10 cellular contexts compared by ENCODE assay signal in genomic region chr3:63976166-63976861, GRCh38. TPM values are rescaled to one million over a fixed set of nuclear protein-coding genes. Genes with fewer than 3 reads are reported as not detected.
DNase-seq lines count a peak whose midpoint lies in the region; ATAC-seq, FAIRE-seq and TF ChIP-seq lines count a peak whose summit lies in the region.
"Had no signal": no experiment of that assay in that cellular context is flagged by ENCODE, and none has a peak within 500 bp of the region (broad histone marks: within the 10 kb centered on the region; RNA-seq: fewer than 3 reads in every experiment).

No MANE protein-coding gene starts in this region.

- H3K9me1 ChIP-seq in K562 (ENCODE audit: control insufficient read depth, insufficient read depth, low read length): no peaks in the 10 kb centered on the region

- no peak for TF ChIP-seq POLR2A in A549 (IDR thresholded peaks at IDR 0.05; ENCODE audit: low read length)
- no peak for TF ChIP-seq POLR2A in K562 (conservative IDR thresholded peaks at IDR 0.05)
- TF ChIP-seq POLR2A in right lobe of liver (IDR thresholded peaks at IDR 0.05): no peak

- TF ChIP-seq CTCF in A549 (IDR thresholded peaks at IDR 0.05) (no peak), K562 (IDR thresholded peaks at IDR 0.05 in 2 of 3, conservative IDR thresholded peaks at IDR 0.05 in 1 of 3; ENCODE audit: insufficient read depth in 2 of 3, low read depth in 1 of 3, low read length in 3 of 3) (no peak), right lobe of liver (IDR thresholded peaks at IDR 0.05) (no peak)

- no peak overlapping the region for H3K9ac ChIP-seq in K562 (ENCODE audit: insufficient read depth in 1 of 2, low read depth in 2 of 2, low read length in 2 of 2)

- POLR2A ChIA-PET in A549 (lab: Yijun Ruan, JAX): no interaction called here
- POLR2A ChIA-PET in K562 (lab: Yijun Ruan, JAX): interaction anchor here (1.0 to 2.1 kb wide), 3 partner anchors 9 to 22 kb away, joined by 3 to 7 read pairs (median 3); no protein-coding TSS in a partner anchor

- TF ChIP-seq RAD21 in A549 (conservative IDR thresholded peaks at IDR 0.05 in 1 of 2, IDR thresholded peaks at IDR 0.05 in 1 of 2): no peak
- TF ChIP-seq RAD21 in K562 (CRISPR knock-in tag; conservative IDR thresholded peaks at IDR 0.05 in 1 of 2, IDR thresholded peaks at IDR 0.05 in 1 of 2): no peak

- no peak for DNase-seq in A549 (ENCODE audit: low read depth in 1 of 2, low spot score in 1 of 2)
- peak; percentile 12 for DNase-seq in HPDE6-E6E7 (ENCODE audit: extremely low spot score)
- DNase-seq in K562 (ENCODE audit: extremely low read depth in 1 of 4, low spot score in 3 of 4): no peak
- no peak for DNase-seq in right lobe of liver
- no peak for DNase-seq in NCI-H510A treated with DMSO at 0.1 percent for 48 hours (lab: John Stamatoyannopoulos, UW)
- DNase-seq in ureter (ENCODE audit: low spot score): no peak
- no peak for DNase-seq in caudate nucleus (lab: John Stamatoyannopoulos, UW)
- DNase-seq: GDM1; stimulated activated CD4-positive, alpha-beta T cell treated with anti-CD3 and anti-CD28 coated beads, Interleukin-1b, Interleukin-23, amount 100 ng/mL, for 48 hours had no signal

- FAIRE-seq in A549 (lab: Jason Lieb, UNC) (no peak), K562 (lab: Jason Lieb, UNC) (no peak)

- WGBS in A549 (ENCODE audit: missing lambda C conversion rate): 87% methylated on average over 4 of the region's 4 CpGs
- 93% methylated on average over 3 of the region's 4 CpGs for WGBS in K562 (ENCODE audit: insufficient coverage, low coverage, missing lambda C conversion rate)
- WGBS in right lobe of liver (ENCODE audit: insufficient coverage, low coverage, low lambda C conversion rate, missing lambda C conversion rate): 68% methylated on average over 4 of the region's 4 CpGs

- H3K9me3 ChIP-seq in A549 (no peaks in the 10 kb centered on the region), K562 (replicated peaks; ENCODE audit: control insufficient read depth, insufficient read depth, low read depth, low read length) (no peaks in the 10 kb centered on the region), right lobe of liver (no peaks in the 10 kb centered on the region)

- H3K4me3 ChIP-seq in A549 (no peak overlapping the region), K562 (no peak overlapping the region), right lobe of liver (no peak overlapping the region)

- intact Hi-C loops in K562 (cut with micrococcal nuclease) (no loop called here), right lobe of liver (cut with DNase I) (no loop called here)

- H3K79me2 ChIP-seq in K562 (ENCODE audit: control insufficient read depth, insufficient read depth, low read length): peaks cover 20% of the 10 kb centered on the region

- BruUV-seq in K562 (replicated peaks; lab: Mats Ljungman, UMichigan): no TSS peak

- in situ Hi-C loops in K562 (cut with MboI): no loop called here

- CTCF ChIA-PET in A549 (lab: Yijun Ruan, JAX): interaction anchor here (0.9 to 4.4 kb wide), 2 partner anchors 9 to 17 kb away, joined by 3 to 18 read pairs; no protein-coding TSS in a partner anchor
- CTCF ChIA-PET in K562 (lab: Yijun Ruan, JAX; ENCODE audit: low intra/inter-chr PET ratio): no interaction called here

- peaks cover 25% of the 10 kb centered on the region; the same call in 2 of the 3 replicates for H3K4me1 ChIP-seq in A549
- H3K4me1 ChIP-seq in K562 (replicated peaks in 1 of 2; ENCODE audit: control insufficient read depth in 2 of 2, insufficient read depth in 2 of 2, low read length in 2 of 2): no peaks in the 10 kb centered on the region; a peak in 1 of 5 replicates
- H3K4me1 ChIP-seq in right lobe of liver: peaks cover 0 to 68% (median 10%) of the 10 kb centered on the region in 4 donors

- H2AFZ ChIP-seq in K562 (ENCODE audit: low read depth, low read length): no peak overlapping the region

- no peaks in the 10 kb centered on the region for H3K27me3 ChIP-seq in K562 (ENCODE audit: control insufficient read depth in 2 of 2, insufficient read depth in 2 of 2, low read length in 2 of 2)
- H3K27me3 ChIP-seq in right lobe of liver: no peaks in the 10 kb centered on the region

- no peak for TF ChIP-seq EP300 in A549 (IDR thresholded peaks at IDR 0.05)
- TF ChIP-seq EP300 in K562 (IDR thresholded peaks at IDR 0.05; ENCODE audit: low read length): no peak

- peaks cover 20% of the 10 kb centered on the region for H3K36me3 ChIP-seq in K562 (ENCODE audit: control insufficient read depth, insufficient read depth, low read length)
- H3K36me3 ChIP-seq in right lobe of liver: peaks cover 0 to 7% (median 1%) of the 10 kb centered on the region in 4 donors

- H3K27ac ChIP-seq in A549: no peak overlapping the region; a peak in 1 of 6 replicates
- no peak overlapping the region for H3K27ac ChIP-seq in K562 (ENCODE audit: extremely low read depth, low read depth, low read length)
- H3K27ac ChIP-seq in right lobe of liver: peak overlapping the region in 1 of 3 donors; percentile 58
- no peak overlapping the region for H3K27ac ChIP-seq in caudate nucleus (ENCODE audit: low read depth, low read length)

- ATAC-seq in A549 (no peak), K562 (no peak), right lobe of liver (peak in 3 of 4 donors; percentile 19 to 56 (median 47)), HG02571 (IDR thresholded peaks at IDR 0.05; ENCODE audit: unreplicated experiment) (no peak)

- no peaks in the 10 kb centered on the region for H4K20me1 ChIP-seq in K562 (replicated peaks; ENCODE audit: control insufficient read depth, insufficient read depth, low read length)

- H3K4me2 ChIP-seq in A549 (0 out of 3 replicates have a peak overlapping the region, but pooled peaks have one; percentile 8), K562 (ENCODE audit: insufficient read depth, low read length) (no peak overlapping the region)

TF ChIP-seq in A549, 52 proteins besides CTCF, POLR2A, EP300 and RAD21:
- TF ChIP-seq ESRRA (IDR thresholded peaks at IDR 0.05; ENCODE audit: borderline replicate concordance, low read length): no peak
- peak; percentile 37 to 54; a peak in 2 of 4 replicates for TF ChIP-seq CEBPB (IDR thresholded peaks at IDR 0.05)

TF ChIP-seq in K562, 482 proteins besides CTCF, POLR2A, EP300 and RAD21:
- no peak for TF ChIP-seq GTF2F1 (IDR thresholded peaks at IDR 0.05; ENCODE audit: low read depth, low read length)
- no peak for TF ChIP-seq ZBTB2 (IDR thresholded peaks at IDR 0.05)
- no peak for TF ChIP-seq TBP (optimal IDR thresholded peaks at IDR 0.05; ENCODE audit: low read depth, low read length)
- TF ChIP-seq CEBPG (CRISPR knock-in tag; IDR thresholded peaks at IDR 0.05): no peak
- TF ChIP-seq CEBPG (tag; conservative IDR thresholded peaks at IDR 0.05 in 1 of 2, IDR thresholded peaks at IDR 0.05 in 1 of 2): peak; percentile 54 to 84
- TF ChIP-seq GATAD2A (IDR thresholded peaks at IDR 0.05): no peak
- TF ChIP-seq CEBPB (tag; IDR thresholded peaks at IDR 0.05): peak; percentile 89
TF ChIP-seq in K562: peak in this region for 2.

RNA-seq across cellular contexts. Expression of gene PSMD6, which starts 47.0 kb away (rescaled TPM):
- 53.8 and 76.8 TPM in 2 replicates for polyA plus RNA-seq in A549 (2011; rRNA removed)
- polyA plus RNA-seq in A549 (2012; cell fraction: cytosol; rRNA removed): 70.4 and 74.2 TPM in 2 replicates
- 43.2 and 51.1 TPM in 2 replicates for polyA plus RNA-seq in A549 (2012; cell fraction: nucleus; rRNA removed)
- 117 to 121 TPM (median 120 TPM) in 3 replicates for polyA plus RNA-seq in A549 (2017; fragmentation: RNase III; extraction: RNeasy Plus Mini Kit Qiagen cat#74134 plus additional on column Dnase treatment)
- polyA minus RNA-seq in A549 (2011; rRNA and poly(A)+ RNA removed): 20.3 and 20.7 TPM in 2 replicates
- 52.0 and 118 TPM in 2 replicates for total RNA-seq in K562 (2011; cell fraction: chromatin; rRNA removed; ENCODE audit: low replicate concordance)
- 31.7 and 37.4 TPM in 2 replicates for total RNA-seq in K562 (2011; cell fraction: nucleolus; rRNA removed)
- 70.8 and 91.3 TPM in 2 replicates for total RNA-seq in K562 (2011; cell fraction: nucleoplasm; rRNA removed)
- 115 and 121 TPM in 2 replicates for total RNA-seq in K562 (2014; rRNA removed)
- total RNA-seq in K562 (2014; rRNA removed; fragmentation: Illumina TruSeq; extraction: Trizol): 133 and 151 TPM in 2 replicates
- total RNA-seq in K562 (2015; rRNA removed; fragmentation: Illumina TruSeq; extraction: Trizol): 119 and 122 TPM in 2 replicates
- total RNA-seq in K562 (2021): 104 and 108 TPM in 2 replicates
- 60.0 and 78.2 TPM in 2 replicates for polyA plus RNA-seq in K562 (2011; rRNA removed)
- polyA plus RNA-seq in K562 (2011; cell fraction: cytosol; rRNA removed): 35.3 and 38.0 TPM in 2 replicates
- polyA plus RNA-seq in K562 (2011; cell fraction: nucleus; rRNA removed): 57.3 and 62.7 TPM in 2 replicates
- polyA plus RNA-seq in K562 (2012): 73.0 and 141 TPM in 2 replicates
- polyA plus RNA-seq in K562 (2014; fragmentation: Illumina TruSeq; extraction: Trizol): 106 and 113 TPM in 2 replicates
- polyA plus RNA-seq in K562 (2014; fragmentation: Nextera tagmentation; extraction: Ambion mirVana): 100 to 1,000 TPM in 1 of 2 experiments, 10 to 100 TPM in 1; 82.4 to 100 TPM
- polyA plus RNA-seq in K562 (2014; rRNA removed): 113 TPM in 2 replicates
- 72.0 and 80.5 TPM in 2 replicates for polyA minus RNA-seq in K562 (2011; rRNA and poly(A)+ RNA removed)
- polyA minus RNA-seq in K562 (2011; cell fraction: cytosol; rRNA and poly(A)+ RNA removed): 27.1 and 29.2 TPM in 2 replicates
- polyA minus RNA-seq in K562 (2011; cell fraction: nucleus; rRNA and poly(A)+ RNA removed): 57.6 and 75.4 TPM in 2 replicates
- 10 to 100 TPM; 33.1 to 41.9 (median 35.9) TPM for total RNA-seq in right lobe of liver
- total RNA-seq in ureter: 69.6 TPM

Comparison
In these comparisons a context has a peak if more than half of its experiments do, and no peak if none do; other contexts are left out.
1. ATAC-seq: peak in right lobe of liver (3 of 4); none in A549 (0 of 2), K562 (single experiment) and HG02571 (single experiment).
2. Of the 35 proteins assayed by ChIP-seq in both K562 and A549: peak only in K562: none; only in A549: none; in both: CEBPB; in neither: 34.